Comparison of ENCODE assay signal across 24 cellular contexts in genomic region chr10:110334061-110334656, GRCh38. TPM values are rescaled to one million over a fixed set of nuclear protein-coding genes. Genes with fewer than 3 reads are reported as not detected.
DNase-seq lines count a peak whose midpoint lies in the region; ATAC-seq and TF ChIP-seq lines count a peak whose summit lies in the region.
"Had no signal": no experiment of that assay in that cellular context is flagged by ENCODE, and none has a peak within 500 bp of the region (broad histone marks: within the 10 kb centered on the region; RNA-seq: fewer than 3 reads in every experiment).

No MANE protein-coding gene starts in this region.

- H3K4me1 Mint-ChIP-seq in activated CD8-positive, alpha-beta memory T cell treated with anti-CD3 and anti-CD28 coated beads, Interleukin-2, amount 10 ng/mL, durations not matched to agents 7 days and 5 days, result peaks cover 45% of the 10 kb centered on the region
- peaks cover 37% of the 10 kb centered on the region for H3K4me1 Mint-ChIP-seq in T-helper 1 cell treated with Interleukin-12 subunit alpha and Interleukin-12 subunit beta and Interleukin-4 antibody, amounts not matched to agents 30 μg/mL and 1 μg/mL, for 36 hours (ENCODE audit: low read depth)

- no peaks in the 10 kb centered on the region for H4K20me1 ChIP-seq in osteoblast (ENCODE audit: insufficient read depth, low read length)

- H3K36me3 ChIP-seq in osteoblast (ENCODE audit: insufficient read depth, low read length), result no peaks in the 10 kb centered on the region
- H3K36me3 ChIP-seq: SJCRH30 had no signal

- H2AFZ ChIP-seq in osteoblast (ENCODE audit: low read length), result peak overlapping the region; percentile 68

- H3K4me2 ChIP-seq in osteoblast (ENCODE audit: insufficient read depth, low read length), result no peak overlapping the region
- H3K4me2 ChIP-seq: GM23338, KMS-11 had no signal

- peak overlapping the region; percentile 68 for H3K27ac Mint-ChIP-seq in activated CD8-positive, alpha-beta memory T cell treated with anti-CD3 and anti-CD28 coated beads, Interleukin-2, amount 10 ng/mL, durations not matched to agents 7 days and 5 days
- peak overlapping the region; percentile 64 for H3K27ac Mint-ChIP-seq in T-helper 1 cell treated with Interleukin-12 subunit alpha and Interleukin-12 subunit beta and Interleukin-4 antibody, amounts not matched to agents 30 μg/mL and 1 μg/mL, for 36 hours
- H3K27ac Mint-ChIP-seq: GM23338, H9 had no signal

- H3K27me3 Mint-ChIP-seq in activated CD8-positive, alpha-beta memory T cell treated with anti-CD3 and anti-CD28 coated beads, Interleukin-2, amount 10 ng/mL, durations not matched to agents 7 days and 5 days, result no peaks in the 10 kb centered on the region
- H3K27me3 Mint-ChIP-seq in T-helper 1 cell treated with Interleukin-12 subunit alpha and Interleukin-12 subunit beta and Interleukin-4 antibody, amounts not matched to agents 30 μg/mL and 1 μg/mL, for 36 hours (ENCODE audit: low read depth), result no peaks in the 10 kb centered on the region

- H3K4me1 ChIP-seq in osteoblast (ENCODE audit: insufficient read depth, low read length), result peaks cover 29% of the 10 kb centered on the region

- H3K27me3 ChIP-seq in osteoblast (ENCODE audit: insufficient read depth, low read length), result no peaks in the 10 kb centered on the region
- H3K27me3 ChIP-seq: SJCRH30 had no signal

- no peak for DNase-seq in activated CD8-positive, alpha-beta memory T cell treated with anti-CD3 and anti-CD28 coated beads, Interleukin-2, amount 10 ng/mL, durations not matched to agents 7 days and 5 days
- no peak for DNase-seq in activated CD8-positive, alpha-beta memory T cell treated with anti-CD3 and anti-CD28 coated beads for 24 hours
- DNase-seq in NCI-H69 (lab: John Stamatoyannopoulos, UW), result peak; percentile 45
- no peak for DNase-seq in osteoblast (ENCODE audit: insufficient read length, low spot score, missing footprints)
- no peak for DNase-seq in T1000 (lab: John Stamatoyannopoulos, UW)
- DNase-seq: C1 segment of cervical spinal cord; CD4-positive, alpha-beta memory T cell; COR-L47; DMS53; H9; NCI-H1048; NCI-H1436; NCI-H187; NCI-H2081 treated with DMSO at 0.1 percent for 48 hours; NCI-H2171 treated with DMSO at 0.1 percent for 48 hours; NCI-H345; NCI-H510A treated with DMSO at 0.1 percent for 48 hours; SJCRH30 had no signal

- no peak overlapping the region for H3K4me3 Mint-ChIP-seq in activated CD8-positive, alpha-beta memory T cell treated with anti-CD3 and anti-CD28 coated beads, Interleukin-2, amount 10 ng/mL, durations not matched to agents 7 days and 5 days
- H3K4me3 Mint-ChIP-seq in T-helper 1 cell treated with Interleukin-12 subunit alpha and Interleukin-12 subunit beta and Interleukin-4 antibody, amounts not matched to agents 30 μg/mL and 1 μg/mL, for 36 hours, result no peak overlapping the region
- H3K4me3 Mint-ChIP-seq: CD4-positive, alpha-beta memory T cell; GM23338; H9 had no signal

- H3K36me3 Mint-ChIP-seq in activated CD8-positive, alpha-beta memory T cell treated with anti-CD3 and anti-CD28 coated beads, Interleukin-2, amount 10 ng/mL, durations not matched to agents 7 days and 5 days, result peaks cover 39% of the 10 kb centered on the region
- peaks cover 14% of the 10 kb centered on the region for H3K36me3 Mint-ChIP-seq in T-helper 1 cell treated with Interleukin-12 subunit alpha and Interleukin-12 subunit beta and Interleukin-4 antibody, amounts not matched to agents 30 μg/mL and 1 μg/mL, for 36 hours (ENCODE audit: low read depth)

- no peak overlapping the region for H3K4me3 ChIP-seq in osteoblast (ENCODE audit: insufficient read depth, low read length)
- H3K4me3 ChIP-seq: GM23338, SJCRH30 had no signal

- peaks cover 7% of the 10 kb centered on the region for H3K9me3 ChIP-seq in osteoblast (ENCODE audit: low read depth, low read length)

- H3K27ac ChIP-seq in osteoblast (ENCODE audit: low read depth, low read length), result no peak overlapping the region
- H3K27ac ChIP-seq: KMS-11, SJCRH30 had no signal

- H3K9me3 Mint-ChIP-seq in activated CD8-positive, alpha-beta memory T cell treated with anti-CD3 and anti-CD28 coated beads, Interleukin-2, amount 10 ng/mL, durations not matched to agents 7 days and 5 days (ENCODE audit: low read depth), result peaks cover 18% of the 10 kb centered on the region
- peaks cover 23% of the 10 kb centered on the region for H3K9me3 Mint-ChIP-seq in T-helper 1 cell treated with Interleukin-12 subunit alpha and Interleukin-12 subunit beta and Interleukin-4 antibody, amounts not matched to agents 30 μg/mL and 1 μg/mL, for 36 hours

- CTCF ChIA-PET in activated CD8-positive, alpha-beta memory T cell treated with anti-CD3 and anti-CD28 coated beads, Interleukin-2, amount 10 ng/mL, durations not matched to agents 7 days and 5 days (lab: Charles Lee), result interaction anchor here (0.5 to 4.5 kb wide), 12 partner anchors 10 to 421 kb away, joined by 3 to 35 read pairs (median 4); partner anchors contain the start of gene SMNDC1

- H3K79me2 ChIP-seq in osteoblast (ENCODE audit: insufficient read depth, low read length), result no peaks in the 10 kb centered on the region

- TF ChIP-seq CTCF in osteoblast (IDR thresholded peaks at IDR 0.05; ENCODE audit: extremely low read depth, low read depth, low read length), result no peak

- ATAC-seq in activated CD8-positive, alpha-beta memory T cell treated with anti-CD3 and anti-CD28 coated beads, Interleukin-2, amount 10 ng/mL, durations not matched to agents 7 days and 5 days, result no peak
- ATAC-seq in HG03432 (IDR thresholded peaks at IDR 0.05; ENCODE audit: unreplicated experiment), result no peak
- ATAC-seq: GM23338, Right ventricle myocardium inferior, SK-N-SH treated with all-trans-retinoic acid at 6 μM for 48 hours had no signal

RNA-seq across cellular contexts. Expression of gene SMNDC1, which starts 29.4 kb away (rescaled TPM):
- 10 to 100 TPM; 40.9 to 43.5 TPM for total RNA-seq in activated CD8-positive, alpha-beta memory T cell treated with anti-CD3 and anti-CD28 coated beads, Interleukin-2, amount 10 ng/mL, durations not matched to agents 7 days and 5 days
- 6.9 and 10.3 TPM in 2 replicates for total RNA-seq in osteoblast
